18 cellular contexts compared by ENCODE assay signal in the genomic region with DNA sequence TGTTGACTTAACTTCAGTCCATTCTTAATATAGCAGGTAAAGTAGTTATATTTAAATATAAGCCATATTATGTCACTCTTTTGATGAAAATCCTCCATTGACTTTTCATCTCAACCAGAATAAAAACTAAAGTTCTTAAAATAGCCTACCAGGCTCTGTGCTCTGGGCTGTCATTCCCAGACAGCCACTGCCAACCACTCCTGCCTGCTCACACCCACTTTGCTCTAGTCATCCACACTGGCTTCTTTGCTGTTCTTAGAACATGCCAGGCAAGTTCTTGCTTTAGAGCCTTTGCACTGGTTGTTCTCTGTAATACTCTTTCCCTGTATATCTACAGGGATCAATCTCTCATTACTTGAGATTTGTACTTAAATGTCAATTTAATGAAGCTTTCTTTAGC.
DNase-seq lines count a peak whose midpoint lies in the region; ATAC-seq, FAIRE-seq and TF ChIP-seq lines count a peak whose summit lies in the region.
"Had no signal": no experiment of that assay in that cellular context is flagged by ENCODE, and none has a peak within 500 bp of the region (broad histone marks: within the 10 kb centered on the region; RNA-seq: fewer than 3 reads in every experiment).

No MANE protein-coding gene starts in this region.

- POLR2A ChIA-PET in PC-3 (lab: Charles Lee; ENCODE audit: unreplicated experiment) = no interaction called here

- TF ChIP-seq POLR2A in GM12892 (IDR thresholded peaks at IDR 0.05; ENCODE audit: low read depth, low read length) = no peak
- TF ChIP-seq POLR2A in heart left ventricle (IDR thresholded peaks at IDR 0.05) = no peak

- no peaks in the 10 kb centered on the region for H3K9me3 ChIP-seq in PC-3 (ENCODE audit: low read length)
- H3K9me3 ChIP-seq in heart left ventricle = no peaks in the 10 kb centered on the region
- H3K9me3 ChIP-seq: esophagus muscularis mucosa, SJSA1 had no signal

- no peak overlapping the region for H3K4me2 ChIP-seq in PC-3 (ENCODE audit: low read length)

- BruUV-seq in PC-3 (replicated peaks; lab: Mats Ljungman, UMichigan) = no TSS peak

- H3K36me3 ChIP-seq in PC-3 (ENCODE audit: low read depth, low read length) = no peaks in the 10 kb centered on the region
- H3K36me3 ChIP-seq in heart left ventricle = no peaks in the 10 kb centered on the region
- H3K36me3 ChIP-seq: esophagus muscularis mucosa, WERI-Rb-1 had no signal

- no peaks in the 10 kb centered on the region for H4K20me1 ChIP-seq in PC-3 (ENCODE audit: low read length)

- no peak overlapping the region for H3K4me3 ChIP-seq in PC-3 (ENCODE audit: low read length)
- H3K4me3 ChIP-seq in heart left ventricle = peak overlapping the region in 3 of 12 donors; percentile 11 to 37 (median 33)
- H3K4me3 ChIP-seq: esophagus muscularis mucosa, SJSA1 had no signal

- CTCF ChIA-PET in PC-3 (lab: Charles Lee) = no interaction called here

- no peaks in the 10 kb centered on the region for H3F3A ChIP-seq in PC-3 (ENCODE audit: low read length, unreplicated experiment)

- H3K27me3 ChIP-seq in PC-3 (ENCODE audit: low read length) = no peaks in the 10 kb centered on the region
- no peaks in the 10 kb centered on the region for H3K27me3 ChIP-seq in heart left ventricle
- H3K27me3 ChIP-seq: esophagus muscularis mucosa, SJSA1 had no signal

- H3K4me1 ChIP-seq in PC-3 (ENCODE audit: insufficient read depth, low read length) = peaks cover 28% of the 10 kb centered on the region
- H3K4me1 ChIP-seq in heart left ventricle = peaks cover 4 to 95% (median 55%) of the 10 kb centered on the region in 12 donors
- H3K4me1 ChIP-seq: SJSA1 had no signal

- H2AFZ ChIP-seq in PC-3 (ENCODE audit: low read length) = no peak overlapping the region

- no peak for TF ChIP-seq CTCF in PC-3 (conservative IDR thresholded peaks at IDR 0.05; ENCODE audit: low read depth, low read length)
- no peak for TF ChIP-seq CTCF in heart left ventricle (IDR thresholded peaks at IDR 0.05)

- ATAC-seq in PC-3 (peak; percentile 69), heart left ventricle (peak; percentile 94 to 97 (median 95))
- ATAC-seq: activated CD8-positive, alpha-beta memory T cell treated with anti-CD3 and anti-CD28 coated beads, Interleukin-2, amount 10 ng/mL, durations not matched to agents 7 days and 5 days had no signal

- FAIRE-seq in GM12892 (lab: Jason Lieb, UNC) = peak; percentile 33

- no peak overlapping the region for H3K27ac ChIP-seq in PC-3 (ENCODE audit: low read length)
- peak overlapping the region; percentile 34 to 83 (median 64) for H3K27ac ChIP-seq in heart left ventricle
- H3K27ac ChIP-seq: esophagus muscularis mucosa, SJSA1, WERI-Rb-1 had no signal

- DNase-seq in GM12892 (ENCODE audit: insufficient read length) = no peak
- DNase-seq in PC-3 = peak; percentile 12
- peak in 4 of 5 donors; percentile 50 to 75 (median 62) for DNase-seq in heart left ventricle
- peak; percentile 49 for DNase-seq in putamen (ENCODE audit: low spot score)
- no peak for DNase-seq in mucosa of gallbladder (ENCODE audit: low spot score)
- DNase-seq in DMS114 treated with DMSO at 0.1 percent for 48 hours (lab: John Stamatoyannopoulos, UW; ENCODE audit: unreplicated experiment) = no peak
- no peak for DNase-seq in kidney glomerular epithelial cell (lab: John Stamatoyannopoulos, UW)
- DNase-seq: activated CD8-positive, alpha-beta memory T cell treated with anti-CD3 and anti-CD28 coated beads, Interleukin-2, amount 10 ng/mL, durations not matched to agents 7 days and 5 days; activated naive CD4-positive, alpha-beta T cell treated with anti-CD3 and anti-CD28 coated beads, Interleukin-2, amount 50 U/mL, for 16 hours; GF-D8; KBM-7; NCI-H1436 treated with DMSO at 0.1 percent for 48 hours; retina; stimulated activated CD4-positive, alpha-beta T cell treated with anti-CD3 and anti-CD28 coated beads, Interleukin-4, amount 100 ng/mL, for 4 hours; stimulated activated naive CD4-positive, alpha-beta T cell treated with Interleukin-2 at 50 U/mL for 16 hours; WERI-Rb-1 had no signal

- intact Hi-C loops in PC-3 (cut with micrococcal nuclease) = loop anchor here (5.0 to 10.0 kb wide), 2 partner anchors 77 to 365 kb away; a partner anchor contains a TSS
- intact Hi-C loops in heart left ventricle (cut with DNase I) = loop anchor here in 1 of 10 donors (5.0 kb wide), 1 partner anchor 77 kb away; no protein-coding TSS in a partner anchor

- H3K79me2 ChIP-seq in PC-3 (ENCODE audit: low read length) = no peaks in the 10 kb centered on the region

- H3K9ac ChIP-seq in PC-3 (ENCODE audit: low read length) = no peak overlapping the region

- H3K9me2 ChIP-seq in PC-3 (replicated peaks; ENCODE audit: low read length) = no peaks in the 10 kb centered on the region

Comparison
In these comparisons a context has a peak if more than half of its experiments do, and no peak if none do; other contexts are left out.
1. DNase-seq: peak in PC-3 (single experiment), heart left ventricle (4 of 5) and putamen (single experiment); none in GM12892 (single experiment), mucosa of gallbladder (single experiment), DMS114 treated with DMSO at 0.1 percent for 48 hours (single experiment) and kidney glomerular epithelial cell (single experiment).